8 cellular contexts compared by ENCODE assay signal in genomic region chr16:6684076-6684673, GRCh38.
DNase-seq lines count a peak whose midpoint lies in the region; ATAC-seq, FAIRE-seq and TF ChIP-seq lines count a peak whose summit lies in the region.

No MANE protein-coding gene starts in this region.

- no peak overlapping the region for H3K27ac ChIP-seq in GM12878 (ENCODE audit: control insufficient read depth, insufficient read depth)

- RAD21 ChIA-PET in GM12878 (lab: Charles Lee; ENCODE audit: unreplicated experiment) = interaction anchor here (1.5 kb wide), 1 partner anchor 1489 kb away, joined by 6 read pairs; no protein-coding TSS in a partner anchor

- H3K79me2 ChIP-seq in GM12878 (ENCODE audit: control insufficient read depth, insufficient read depth, low read length) = no peaks in the 10 kb centered on the region

- intact Hi-C loops in GM12878 (cut with micrococcal nuclease; ENCODE audit: unreplicated experiment) = loop anchor here (2.0 kb wide), 1 partner anchor 1489 kb away; no protein-coding TSS in a partner anchor

- TF ChIP-seq POLR2A in GM12878 (IDR thresholded peaks at IDR 0.05; ENCODE audit: low read depth, low read length) = no peak

- FAIRE-seq in GM12878 (lab: Jason Lieb, UNC) = no peak

- H3K27me3 ChIP-seq in GM12878 (replicated peaks in 1 of 2; ENCODE audit: control insufficient read depth in 2 of 2, insufficient read depth in 2 of 2, low read length in 1 of 2) = no peaks in the 10 kb centered on the region

- TF ChIP-seq CTCF in LNCAP (IDR thresholded peaks at IDR 0.05) (peak; percentile 59), GM12878 (IDR thresholded peaks at IDR 0.05 in 2 of 3, conservative IDR thresholded peaks at IDR 0.05 in 1 of 3; ENCODE audit: control insufficient read depth in 2 of 3, extremely low read depth in 1 of 3, insufficient read depth in 1 of 3, low read depth in 3 of 3, low read length in 3 of 3) (peak; percentile 27 to 60 (median 35); a peak in 4 of 6 replicates)

- CTCF ChIA-PET in GM12878 (lab: Yijun Ruan, JAX) = interaction anchor here (0.7 to 1.9 kb wide), 9 partner anchors 10 to 1511 kb away, joined by 3 to 10 read pairs (median 4); no protein-coding TSS in a partner anchor

- H3K36me3 ChIP-seq in GM12878 (ENCODE audit: control insufficient read depth in 2 of 2, insufficient read depth in 2 of 2, low read length in 1 of 2) = no peaks in the 10 kb centered on the region

- BruUV-seq in GM12878 (replicated peaks; lab: Mats Ljungman, UMichigan) = no TSS peak

- POLR2A ChIA-PET in GM12878 (lab: Charles Lee) = no interaction called here

- 21% methylated on average over 7 of the region's 7 CpGs for WGBS in GM12878 (ENCODE audit: insufficient coverage, insufficient replicate concordance, low lambda C conversion rate, missing lambda C conversion rate)

- no peak overlapping the region for H2AFZ ChIP-seq in GM12878 (ENCODE audit: control insufficient read depth, low read depth, low read length)

- no peak for TF ChIP-seq EP300 in GM12878 (IDR thresholded peaks at IDR 0.05; ENCODE audit: borderline replicate concordance in 1 of 2, control insufficient read depth in 1 of 2, low read depth in 2 of 2, low read length in 2 of 2)

- H3K4me2 ChIP-seq in GM12878 (ENCODE audit: control insufficient read depth, insufficient read depth) = no peak overlapping the region

- peak; percentile 43 for TF ChIP-seq RAD21 in GM12878 (IDR thresholded peaks at IDR 0.05; ENCODE audit: insufficient read depth, low read depth, low read length)

- no peak overlapping the region for H3K9ac ChIP-seq in GM12878 (ENCODE audit: control insufficient read depth, insufficient read depth, low read length)

- no peaks in the 10 kb centered on the region for H3K9me3 ChIP-seq in GM12878 (replicated peaks; ENCODE audit: control insufficient read depth, insufficient read depth, low read length)

- H3K4me1 ChIP-seq in GM12878 (ENCODE audit: control insufficient read depth, insufficient read depth, low read length) = no peaks in the 10 kb centered on the region

- H3K4me3 ChIP-seq in GM12878 = no peak overlapping the region

- peak; percentile 4 for DNase-seq in NCI-H2107 treated with DMSO at 0.1 percent for 48 hours (lab: John Stamatoyannopoulos, UW; ENCODE audit: unreplicated experiment)
- DNase-seq in NCI-H2107 (lab: John Stamatoyannopoulos, UW) = no peak
- no peak for DNase-seq in GM12878 (ENCODE audit: low read depth, low spot score)
- DNase-seq in midbrain (lab: John Stamatoyannopoulos, UW) = peak; percentile 36

- no peaks in the 10 kb centered on the region for H4K20me1 ChIP-seq in GM12878 (ENCODE audit: control insufficient read depth, insufficient read depth)

- SMC1A ChIA-PET in GM12878 (lab: Charles Lee; ENCODE audit: uncharacterized antibody, unreplicated experiment) = interaction anchor here (0.7 to 1.6 kb wide), 4 partner anchors 26 to 1489 kb away, joined by 3 to 4 read pairs (median 3); no protein-coding TSS in a partner anchor

- in situ Hi-C loops in GM12878 (cut with MboI) = loop anchor here (10.0 kb wide), 1 partner anchor 51 kb away; no protein-coding TSS in a partner anchor

- ATAC-seq in GM12878 (0 out of 3 replicates have a peak, but pooled peaks have one; percentile 46), GM21526 (IDR thresholded peaks at IDR 0.05; ENCODE audit: low FRiP score, unreplicated experiment) (no peak), GM21390 (IDR thresholded peaks at IDR 0.05; ENCODE audit: unreplicated experiment) (no peak), HG02870 (IDR thresholded peaks at IDR 0.05; ENCODE audit: unreplicated experiment) (no peak)

TF ChIP-seq in GM12878, 131 proteins besides CTCF, POLR2A, EP300 and RAD21 (continues in another document):
- TF ChIP-seq BRCA1 (IDR thresholded peaks at IDR 0.05; ENCODE audit: low read depth, low read length) = no peak
- no peak for TF ChIP-seq CUX1 (IDR thresholded peaks at IDR 0.05; ENCODE audit: insufficient replicate concordance, low read depth, low read length)
- TF ChIP-seq FOS (IDR thresholded peaks at IDR 0.05; ENCODE audit: borderline replicate concordance, extremely low read depth, insufficient read length) = no peak
- no peak for TF ChIP-seq NFXL1 (IDR thresholded peaks at IDR 0.05; ENCODE audit: borderline replicate concordance)
- no peak for TF ChIP-seq KAT2A (conservative IDR thresholded peaks at IDR 0.05; ENCODE audit: control insufficient read depth, low read depth, low read length)
- TF ChIP-seq HSF1 (IDR thresholded peaks at IDR 0.05; ENCODE audit: low read depth, low read length) = no peak
- TF ChIP-seq MTA2 (IDR thresholded peaks at IDR 0.05; ENCODE audit: low read depth) = no peak
- no peak for TF ChIP-seq MLLT1 (IDR thresholded peaks at IDR 0.05)
- no peak for TF ChIP-seq ASH2L (IDR thresholded peaks at IDR 0.05; ENCODE audit: borderline replicate concordance, low read depth)
- no peak for TF ChIP-seq ESRRA (IDR thresholded peaks at IDR 0.05; ENCODE audit: low read length)

Comparison
In these comparisons a context has a peak if more than half of its experiments do, and no peak if none do; other contexts are left out.
1. DNase-seq: peak in NCI-H2107 treated with DMSO at 0.1 percent for 48 hours (single experiment) and midbrain (single experiment); none in NCI-H2107 (single experiment) and GM12878 (single experiment).